1 cellular context compared by ENCODE assay signal in genomic region chr9:36288057-36288456, GRCh38.
TF ChIP-seq lines count a peak whose summit lies in the region.

No MANE protein-coding gene starts in this region.

TF ChIP-seq in IMR-90, 13 proteins besides CTCF, POLR2A, EP300 and RAD21:
- no peak for TF ChIP-seq MAFK (IDR thresholded peaks at IDR 0.05; ENCODE audit: low read depth, low read length)
